In genomic region chr11:118845369-118845768, GRCh38 we compare ENCODE assay signal across 9 cellular contexts. TPM values are rescaled to one million over a fixed set of nuclear protein-coding genes. Genes with fewer than 3 reads are reported as not detected.
DNase-seq lines count a peak whose midpoint lies in the region; ATAC-seq and TF ChIP-seq lines count a peak whose summit lies in the region.
"Had no signal": no experiment of that assay in that cellular context is flagged by ENCODE, and none has a peak within 500 bp of the region (broad histone marks: within the 10 kb centered on the region; RNA-seq: fewer than 3 reads in every experiment).

No MANE protein-coding gene starts in this region.

- no peaks in the 10 kb centered on the region for H3K9me3 ChIP-seq in Karpas-422 (ENCODE audit: low read length)
- H3K9me3 ChIP-seq: psoas muscle had no signal

- H4K20me1 ChIP-seq in Karpas-422 (ENCODE audit: insufficient read depth, low read depth, low read length) = no peaks in the 10 kb centered on the region

- H3K4me1 ChIP-seq in ACC112 (ENCODE audit: control insufficient read depth, insufficient read depth, low read length, unreplicated experiment) (peaks cover 4% of the 10 kb centered on the region), Karpas-422 (ENCODE audit: low read length) (no peaks in the 10 kb centered on the region)

- H3K79me2 ChIP-seq in ACC112 (ENCODE audit: control insufficient read depth, insufficient read depth, low read length, unreplicated experiment) = no peaks in the 10 kb centered on the region
- no peaks in the 10 kb centered on the region for H3K79me2 ChIP-seq in Karpas-422 (ENCODE audit: low read length)

- peak; percentile 40 for DNase-seq in GM10266 (ENCODE audit: extremely low spot score)
- no peak for DNase-seq in epidermal melanocyte (ENCODE audit: insufficient read length, low spot score)
- no peak for DNase-seq in nephron progenitor cell
- no peak for DNase-seq in Karpas-422
- DNase-seq: psoas muscle had no signal

- H3K36me3 ChIP-seq in ACC112 (ENCODE audit: insufficient read depth, low read length) = no peaks in the 10 kb centered on the region
- no peaks in the 10 kb centered on the region for H3K36me3 ChIP-seq in Karpas-422 (ENCODE audit: insufficient read depth, low read length)

- H2AFZ ChIP-seq in ACC112 (ENCODE audit: low read length, unreplicated experiment) = no peak overlapping the region
- H2AFZ ChIP-seq in Karpas-422 (ENCODE audit: low read length) = no peak overlapping the region

- no peak overlapping the region for H3K4me3 Mint-ChIP-seq in nephron progenitor cell

- H3K27ac ChIP-seq in ACC112 (ENCODE audit: low read depth, low read length) (peak overlapping the region; percentile 43), Karpas-422 (ENCODE audit: low read length) (no peak overlapping the region)
- H3K27ac ChIP-seq: psoas muscle had no signal

- no peak overlapping the region for H3K9ac ChIP-seq in Karpas-422 (ENCODE audit: low read length)

- no peak overlapping the region for H3K4me3 ChIP-seq in ACC112 (ENCODE audit: low read depth, low read length)
- H3K4me3 ChIP-seq in Karpas-422 (ENCODE audit: low read length) = no peak overlapping the region
- H3K4me3 ChIP-seq: psoas muscle had no signal

- no peaks in the 10 kb centered on the region for H3K9me3 Mint-ChIP-seq in nephron progenitor cell

- no peak for TF ChIP-seq CTCF in GM10266 (IDR thresholded peaks at IDR 0.05; ENCODE audit: control insufficient read depth, insufficient read depth, low read depth, missing control alignments)
- no peak for TF ChIP-seq CTCF in nephron progenitor cell (IDR thresholded peaks at IDR 0.05)

- no peak overlapping the region for H3K4me2 ChIP-seq in Karpas-422 (ENCODE audit: low read depth, low read length, poor library complexity, severe bottlenecking)

- no peak overlapping the region for H3K27ac Mint-ChIP-seq in nephron progenitor cell

- no peaks in the 10 kb centered on the region for H3K36me3 Mint-ChIP-seq in nephron progenitor cell (ENCODE audit: low read depth)

- no peaks in the 10 kb centered on the region for H3K27me3 ChIP-seq in ACC112 (ENCODE audit: insufficient read depth, low read length)
- H3K27me3 ChIP-seq in Karpas-422 (ENCODE audit: low read length) = no peaks in the 10 kb centered on the region

- H3K27me3 Mint-ChIP-seq in nephron progenitor cell (ENCODE audit: low read depth, poor library complexity) = peaks cover 7% of the 10 kb centered on the region

- ATAC-seq in SK-N-SH treated with all-trans-retinoic acid at 6 μM for 48 hours (peak; percentile 55), esophagus mucosa (peak; percentile 80), GM21390 (IDR thresholded peaks at IDR 0.05; ENCODE audit: unreplicated experiment) (no peak)
- ATAC-seq: psoas muscle had no signal

- H3K9me2 ChIP-seq in Karpas-422 (replicated peaks; ENCODE audit: insufficient read depth, low read length) = no peaks in the 10 kb centered on the region

- peaks cover 5% of the 10 kb centered on the region for H3K4me1 Mint-ChIP-seq in nephron progenitor cell

TF ChIP-seq in SK-N-SH treated with all-trans-retinoic acid at 6 μM for 48 hours, 23 proteins besides CTCF, POLR2A, EP300 and RAD21 (continues in another document):
- TF ChIP-seq ZNF8 (CRISPR knock-in tag; IDR thresholded peaks at IDR 0.05) (no peak), GLIS3 (CRISPR knock-in tag; IDR thresholded peaks at IDR 0.05) (no peak), PPARA (CRISPR knock-in tag; IDR thresholded peaks at IDR 0.05; ENCODE audit: borderline replicate concordance) (no peak), SNAI2 (CRISPR knock-in tag; IDR thresholded peaks at IDR 0.05) (no peak), TSHZ2 (CRISPR knock-in tag; IDR thresholded peaks at IDR 0.05) (no peak), OSR1 (CRISPR knock-in tag; IDR thresholded peaks at IDR 0.05) (no peak), ZC3H10 (CRISPR knock-in tag; IDR thresholded peaks at IDR 0.05) (no peak), ARNTL (CRISPR knock-in tag; IDR thresholded peaks at IDR 0.05; ENCODE audit: borderline replicate concordance, low read depth) (no peak), TOX (CRISPR knock-in tag; IDR thresholded peaks at IDR 0.05; ENCODE audit: borderline replicate concordance) (no peak), BACH2 (CRISPR knock-in tag; IDR thresholded peaks at IDR 0.05; ENCODE audit: borderline replicate concordance) (no peak), ISL1 (CRISPR knock-in tag; IDR thresholded peaks at IDR 0.05) (no peak)
- TF ChIP-seq, protein P1, sequence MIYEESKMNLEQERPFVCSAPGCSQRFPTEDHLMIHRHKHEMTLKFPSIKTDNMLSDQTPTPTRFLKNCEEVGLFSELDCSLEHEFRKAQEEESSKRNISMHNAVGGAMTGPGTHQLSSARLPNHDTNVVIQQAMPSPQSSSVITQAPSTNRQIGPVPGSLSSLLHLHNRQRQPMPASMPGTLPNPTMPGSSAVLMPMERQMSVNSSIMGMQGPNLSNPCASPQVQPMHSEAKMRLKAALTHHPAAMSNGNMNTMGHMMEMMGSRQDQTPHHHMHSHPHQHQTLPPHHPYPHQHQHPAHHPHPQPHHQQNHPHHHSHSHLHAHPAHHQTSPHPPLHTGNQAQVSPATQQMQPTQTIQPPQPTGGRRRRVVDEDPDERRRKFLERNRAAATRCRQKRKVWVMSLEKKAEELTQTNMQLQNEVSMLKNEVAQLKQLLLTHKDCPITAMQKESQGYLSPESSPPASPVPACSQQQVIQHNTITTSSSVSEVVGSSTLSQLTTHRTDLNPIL (CRISPR knock-in tag; IDR thresholded peaks at IDR 0.05; ENCODE audit: low read depth) = no peak
- TF ChIP-seq, protein P2, sequence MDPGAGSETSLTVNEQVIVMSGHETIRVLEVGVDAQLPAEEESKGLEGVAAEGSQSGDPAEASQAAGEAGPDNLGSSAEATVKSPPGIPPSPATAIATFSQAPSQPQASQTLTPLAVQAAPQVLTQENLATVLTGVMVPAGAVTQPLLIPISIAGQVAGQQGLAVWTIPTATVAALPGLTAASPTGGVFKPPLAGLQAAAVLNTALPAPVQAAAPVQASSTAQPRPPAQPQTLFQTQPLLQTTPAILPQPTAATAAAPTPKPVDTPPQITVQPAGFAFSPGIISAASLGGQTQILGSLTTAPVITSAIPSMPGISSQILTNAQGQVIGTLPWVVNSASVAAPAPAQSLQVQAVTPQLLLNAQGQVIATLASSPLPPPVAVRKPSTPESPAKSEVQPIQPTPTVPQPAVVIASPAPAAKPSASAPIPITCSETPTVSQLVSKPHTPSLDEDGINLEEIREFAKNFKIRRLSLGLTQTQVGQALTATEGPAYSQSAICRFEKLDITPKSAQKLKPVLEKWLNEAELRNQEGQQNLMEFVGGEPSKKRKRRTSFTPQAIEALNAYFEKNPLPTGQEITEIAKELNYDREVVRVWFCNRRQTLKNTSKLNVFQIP (CRISPR knock-in tag; IDR thresholded peaks at IDR 0.05; ENCODE audit: borderline replicate concordance, low read depth) = no peak
- TF ChIP-seq, protein P3, sequence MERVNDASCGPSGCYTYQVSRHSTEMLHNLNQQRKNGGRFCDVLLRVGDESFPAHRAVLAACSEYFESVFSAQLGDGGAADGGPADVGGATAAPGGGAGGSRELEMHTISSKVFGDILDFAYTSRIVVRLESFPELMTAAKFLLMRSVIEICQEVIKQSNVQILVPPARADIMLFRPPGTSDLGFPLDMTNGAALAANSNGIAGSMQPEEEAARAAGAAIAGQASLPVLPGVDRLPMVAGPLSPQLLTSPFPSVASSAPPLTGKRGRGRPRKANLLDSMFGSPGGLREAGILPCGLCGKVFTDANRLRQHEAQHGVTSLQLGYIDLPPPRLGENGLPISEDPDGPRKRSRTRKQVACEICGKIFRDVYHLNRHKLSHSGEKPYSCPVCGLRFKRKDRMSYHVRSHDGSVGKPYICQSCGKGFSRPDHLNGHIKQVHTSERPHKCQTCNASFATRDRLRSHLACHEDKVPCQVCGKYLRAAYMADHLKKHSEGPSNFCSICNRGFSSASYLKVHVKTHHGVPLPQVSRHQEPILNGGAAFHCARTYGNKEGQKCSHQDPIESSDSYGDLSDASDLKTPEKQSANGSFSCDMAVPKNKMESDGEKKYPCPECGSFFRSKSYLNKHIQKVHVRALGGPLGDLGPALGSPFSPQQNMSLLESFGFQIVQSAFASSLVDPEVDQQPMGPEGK (CRISPR knock-in tag; IDR thresholded peaks at IDR 0.05; ENCODE audit: borderline replicate concordance) = no peak

RNA-seq across cellular contexts. Expression of gene CXCR5, which starts 38.3 kb away (rescaled TPM):
- total RNA-seq in esophagus mucosa = 0.20 TPM
- total RNA-seq in Karpas-422 (2014; rRNA removed; shearing (Covaris generic); ENCODE audit: low replicate concordance) = 0.71 and 1.2 TPM in 2 replicates

RNA-seq across cellular contexts. Expression of gene DDX6, which starts 54.4 kb away (rescaled TPM):
- 65.8 TPM for total RNA-seq in esophagus mucosa
- total RNA-seq in Karpas-422 (2014; rRNA removed; shearing (Covaris generic); ENCODE audit: low replicate concordance) = 29.4 and 52.8 TPM in 2 replicates
